Comparison of ENCODE assay signal across 8 cellular contexts in the genomic region with DNA sequence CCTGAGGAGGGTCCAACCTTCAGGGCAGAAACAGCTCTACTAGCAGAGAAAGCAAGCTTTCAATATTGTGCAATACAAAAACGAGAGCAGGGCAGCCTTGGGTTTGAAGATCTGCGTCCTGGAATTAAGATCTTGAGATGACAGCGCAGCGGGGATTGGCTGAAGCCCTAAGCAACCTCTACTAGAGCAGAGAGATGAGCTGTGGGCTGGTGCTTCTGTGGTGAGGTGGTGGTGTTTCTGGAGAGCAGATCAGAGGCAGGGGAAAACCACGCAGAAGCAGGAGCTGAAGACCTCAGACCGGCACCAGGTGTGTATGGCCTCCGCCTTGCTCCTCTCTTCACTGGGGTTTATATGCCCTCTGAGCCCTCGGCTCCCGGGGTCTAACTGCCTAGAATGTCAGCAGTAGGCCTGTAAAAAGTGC. TPM values are rescaled to one million over a fixed set of nuclear protein-coding genes. Genes with fewer than 3 reads are reported as not detected.
A peak's percentile ranks its signal among the peaks of the same experiment; 100 is the strongest.
DNase-seq lines count a peak whose midpoint lies in the region; ATAC-seq lines count a peak whose summit lies in the region.

No MANE protein-coding gene starts in this region.

- ATAC-seq in GM19035 (IDR thresholded peaks at IDR 0.05; ENCODE audit: unreplicated experiment), result peak; percentile 85
- peak; percentile 75 for ATAC-seq in HG03097 (IDR thresholded peaks at IDR 0.05; ENCODE audit: low FRiP score, unreplicated experiment)
- peak; percentile 47 for ATAC-seq in esophagus mucosa

- DNase-seq in activated CD4-positive, alpha-beta T cell treated with anti-CD3 and anti-CD28 coated beads for 24 hours (ENCODE audit: low read depth in 2 of 2), result peak; percentile 69 to 71
- DNase-seq in stimulated activated CD4-positive, alpha-beta T cell treated with anti-CD3 and anti-CD28 coated beads, TNF-alpha, amount 100 ng/mL, for 48 hours (ENCODE audit: low read depth in 3 of 3), result peak; percentile 72 to 86 (median 74)
- DNase-seq in COLO668 (lab: John Stamatoyannopoulos, UW; ENCODE audit: unreplicated experiment) (no peak), NCI-H510A treated with DMSO at 0.1 percent for 48 hours (lab: John Stamatoyannopoulos, UW) (no peak), LoVo (ENCODE audit: low spot score) (no peak)

RNA-seq across cellular contexts. Expression of a gene that starts 12.5 kb away (rescaled TPM):
- 0.80 TPM for total RNA-seq in esophagus mucosa

RNA-seq across cellular contexts. Expression of a gene that starts 16.0 kb away (rescaled TPM):
- total RNA-seq in esophagus mucosa, result 6.3 TPM

RNA-seq across cellular contexts. Expression of a gene that starts 37.6 kb away (rescaled TPM):
- total RNA-seq in esophagus mucosa, result 159 TPM

RNA-seq across cellular contexts. Expression of a gene that starts 59.4 kb away (rescaled TPM):
- total RNA-seq in esophagus mucosa, result 4.9 TPM

Comparison
In these comparisons a context has a peak if more than half of its experiments do, and no peak if none do; other contexts are left out.
1. DNase-seq: peak in activated CD4-positive, alpha-beta T cell treated with anti-CD3 and anti-CD28 coated beads for 24 hours (2 of 2) and stimulated activated CD4-positive, alpha-beta T cell treated with anti-CD3 and anti-CD28 coated beads, TNF-alpha, amount 100 ng/mL, for 48 hours (3 of 3); none in COLO668 (single experiment), NCI-H510A treated with DMSO at 0.1 percent for 48 hours (single experiment) and LoVo (single experiment).
2. Peak in every context shown above with its lines, with median percentiles within 50 percentile points of each other: ATAC-seq.